16 cellular contexts compared by ENCODE assay signal in genomic region chr12:71183018-71183417, GRCh38. TPM values are rescaled to one million over a fixed set of nuclear protein-coding genes. Genes with fewer than 3 reads are reported as not detected.
DNase-seq lines count a peak whose midpoint lies in the region; ATAC-seq and TF ChIP-seq lines count a peak whose summit lies in the region.
"Had no signal": no experiment of that assay in that cellular context is flagged by ENCODE, and none has a peak within 500 bp of the region (broad histone marks: within the 10 kb centered on the region; RNA-seq: fewer than 3 reads in every experiment).

No MANE protein-coding gene starts in this region.

- no peaks in the 10 kb centered on the region for H3K27me3 ChIP-seq in HCT116 (ENCODE audit: insufficient read depth, low read length)
- no peaks in the 10 kb centered on the region for H3K27me3 ChIP-seq in RWPE2 (ENCODE audit: insufficient read depth, poor library complexity, severe bottlenecking)
- H3K27me3 ChIP-seq: right lobe of liver, upper lobe of left lung had no signal

- TF ChIP-seq RAD21 in HCT116 (IDR thresholded peaks at IDR 0.05; ENCODE audit: low read depth), result no peak

- intact Hi-C loops in HCT116 (cut with micrococcal nuclease), result no loop called here

- no peak for TF ChIP-seq POLR2A in HCT116 (IDR thresholded peaks at IDR 0.05; ENCODE audit: borderline replicate concordance, extremely low read depth, insufficient read depth, insufficient read length)

- H3K9me2 ChIP-seq in HCT116 (ENCODE audit: insufficient read depth), result no peaks in the 10 kb centered on the region; the same call in 1 of the 2 replicates

- H3K36me3 ChIP-seq in HCT116 (ENCODE audit: control insufficient read depth in 1 of 2, insufficient read depth in 2 of 2, low read length in 2 of 2), result no peaks in the 10 kb centered on the region
- H3K36me3 ChIP-seq in RWPE2 (ENCODE audit: low read depth), result no peaks in the 10 kb centered on the region
- H3K36me3 ChIP-seq: right lobe of liver, upper lobe of left lung had no signal

- no peaks in the 10 kb centered on the region for H3K9me3 Mint-ChIP-seq in activated CD4-positive, alpha-beta T cell treated with anti-CD3 and anti-CD28 coated beads, Interleukin-2, amount 10 ng/mL, durations not matched to agents 7 days and 5 days

- no peaks in the 10 kb centered on the region for H3K4me1 Mint-ChIP-seq in activated CD4-positive, alpha-beta T cell treated with anti-CD3 and anti-CD28 coated beads, Interleukin-2, amount 10 ng/mL, durations not matched to agents 7 days and 5 days
- H3K4me1 Mint-ChIP-seq: T-helper 17 cell had no signal

- TF ChIP-seq CTCF in HCT116 (IDR thresholded peaks at IDR 0.05 in 2 of 3, conservative IDR thresholded peaks at IDR 0.05 in 1 of 3; ENCODE audit: borderline replicate concordance in 1 of 3, insufficient read depth in 1 of 3, low read depth in 2 of 3, low read length in 2 of 3) (no peak), RWPE2 (IDR thresholded peaks at IDR 0.05; ENCODE audit: poor library complexity, severe bottlenecking) (no peak), epithelial cell of esophagus (IDR thresholded peaks at IDR 0.05; ENCODE audit: insufficient read depth, low read depth, low read length, missing control alignments) (no peak), omental fat pad (IDR thresholded peaks at IDR 0.05) (no peak)

- no peak overlapping the region for H3K9ac ChIP-seq in HCT116 (ENCODE audit: low read length)

- H3K27me3 Mint-ChIP-seq in activated CD4-positive, alpha-beta T cell treated with anti-CD3 and anti-CD28 coated beads, Interleukin-2, amount 10 ng/mL, durations not matched to agents 7 days and 5 days, result no peaks in the 10 kb centered on the region
- H3K27me3 Mint-ChIP-seq: T-helper 17 cell had no signal

- H2AFZ ChIP-seq in HCT116 (ENCODE audit: low read depth, low read length, poor library complexity, severe bottlenecking), result peak overlapping the region; percentile 29

- H3K27ac ChIP-seq in HCT116 (ENCODE audit: low read depth, low read length), result no peak overlapping the region
- no peak overlapping the region for H3K27ac ChIP-seq in RWPE2 (ENCODE audit: poor library complexity, severe bottlenecking)
- H3K27ac ChIP-seq: right lobe of liver, upper lobe of left lung had no signal

- no peaks in the 10 kb centered on the region for H3K79me2 ChIP-seq in HCT116 (ENCODE audit: insufficient read depth, low read length)

- H4K20me1 ChIP-seq in HCT116 (ENCODE audit: insufficient read depth), result no peaks in the 10 kb centered on the region

- no peak overlapping the region for H3K4me3 Mint-ChIP-seq in activated CD4-positive, alpha-beta T cell treated with anti-CD3 and anti-CD28 coated beads, Interleukin-2, amount 10 ng/mL, durations not matched to agents 7 days and 5 days
- H3K4me3 Mint-ChIP-seq: T-helper 17 cell had no signal

- ATAC-seq in HCT116 (no peak), RWPE2 (ENCODE audit: low read depth) (peak; percentile 52; the same call in 1 of the 3 replicates), omental fat pad (ENCODE audit: low FRiP score) (peak; percentile 89), GM19455 (IDR thresholded peaks at IDR 0.05; ENCODE audit: unreplicated experiment) (no peak)
- ATAC-seq: T-helper 17 cell had no signal

- RAD21 ChIA-PET in HCT116 (lab: Charles Lee; ENCODE audit: low non-redundant PET in 1 of 2, low total read pairs in 2 of 2, uncharacterized antibody in 2 of 2, unreplicated experiment in 2 of 2), result no interaction called here

- H3K9me3 ChIP-seq in HCT116 (ENCODE audit: control insufficient read depth in 1 of 2, insufficient read depth in 1 of 2, low read depth in 1 of 2, low read length in 2 of 2) (no peaks in the 10 kb centered on the region), RWPE2 (ENCODE audit: severe bottlenecking) (no peaks in the 10 kb centered on the region)
- H3K9me3 ChIP-seq: right lobe of liver had no signal

- no TSS peak for BruUV-seq in HCT116 (replicated peaks; lab: Mats Ljungman, UMichigan)

- H3K4me2 ChIP-seq in HCT116 (ENCODE audit: low read length), result peak overlapping the region; percentile 29

- H3K4me3 ChIP-seq in HCT116 (replicated peaks in 1 of 2; ENCODE audit: low read depth in 1 of 2, low read length in 2 of 2) (no peak overlapping the region), RWPE2 (ENCODE audit: severe bottlenecking) (no peak overlapping the region), epithelial cell of esophagus (ENCODE audit: low read length) (no peak overlapping the region)
- H3K4me3 ChIP-seq: right lobe of liver, upper lobe of left lung had no signal

- POLR2A ChIA-PET in HCT116 (lab: Charles Lee), result no interaction called here
- POLR2A ChIA-PET in activated CD4-positive, alpha-beta T cell treated with anti-CD3 and anti-CD28 coated beads, Interleukin-2, amount 10 ng/mL, durations not matched to agents 7 days and 5 days (lab: Charles Lee), result no interaction called here

- H3K4me1 ChIP-seq in HCT116 (ENCODE audit: control insufficient read depth in 1 of 2, insufficient read depth in 2 of 2, low read length in 2 of 2) (peaks cover 0 to 11% of the 10 kb centered on the region in 2 experiments; a peak in 1 of 4 replicates), RWPE2 (ENCODE audit: insufficient read depth, poor library complexity, severe bottlenecking) (no peaks in the 10 kb centered on the region)
- H3K4me1 ChIP-seq: upper lobe of left lung had no signal

- CTCF ChIA-PET in HCT116 (lab: Charles Lee), result no interaction called here
- CTCF ChIA-PET in activated CD4-positive, alpha-beta T cell treated with anti-CD3 and anti-CD28 coated beads, Interleukin-2, amount 10 ng/mL, durations not matched to agents 7 days and 5 days (lab: Charles Lee), result no interaction called here

- H3K36me3 Mint-ChIP-seq in activated CD4-positive, alpha-beta T cell treated with anti-CD3 and anti-CD28 coated beads, Interleukin-2, amount 10 ng/mL, durations not matched to agents 7 days and 5 days (ENCODE audit: low read depth), result no peaks in the 10 kb centered on the region

- H3K27ac Mint-ChIP-seq in activated CD4-positive, alpha-beta T cell treated with anti-CD3 and anti-CD28 coated beads, Interleukin-2, amount 10 ng/mL, durations not matched to agents 7 days and 5 days, result no peak overlapping the region
- H3K27ac Mint-ChIP-seq: T-helper 17 cell had no signal

- DNase-seq in HCT116 (ENCODE audit: low read depth, low spot score), result peak; percentile 44
- DNase-seq in RWPE2 (ENCODE audit: low spot score), result no peak
- peak; percentile 50 for DNase-seq in epithelial cell of esophagus (ENCODE audit: low read depth)
- DNase-seq in omental fat pad (ENCODE audit: low spot score), result no peak
- DNase-seq in islet precursor cell, result no peak
- no peak for DNase-seq in activated CD4-positive, alpha-beta T cell treated with anti-CD3 and anti-CD28 coated beads, Interleukin-2, amount 10 ng/mL, durations not matched to agents 7 days and 5 days
- DNase-seq in NCI-H2196 treated with DMSO at 0.1 percent for 48 hours (lab: John Stamatoyannopoulos, UW; ENCODE audit: unreplicated experiment), result no peak
- DNase-seq: activated CD4-positive, alpha-beta T cell treated with anti-CD3 and anti-CD28 coated beads for 4 hours; activated T-cell treated with anti-CD3 and anti-CD28 coated beads, Interleukin-2, amount 50 U/mL, for 1 hour; dermis blood vessel endothelial cell; mesendoderm; right lobe of liver; stimulated activated CD4-positive, alpha-beta T cell treated with anti-CD3 and anti-CD28 coated beads, Interleukin-4, amount 100 ng/mL, for 4 hours; T-helper 17 cell; upper lobe of left lung had no signal

TF ChIP-seq in HCT116, 20 proteins besides CTCF, POLR2A, EP300 and RAD21:
- peak; percentile 87 for TF ChIP-seq JUND (IDR thresholded peaks at IDR 0.05)
- 0 out of 2 replicates have a peak, but pooled peaks have one; percentile 16 for TF ChIP-seq MAX (IDR thresholded peaks at IDR 0.05)
- TF ChIP-seq FOSL1 (IDR thresholded peaks at IDR 0.05; ENCODE audit: low read depth), result peak; percentile 91
- no peak for TF ChIP-seq TCF7L2 (IDR thresholded peaks at IDR 0.05; ENCODE audit: borderline replicate concordance, extremely low read depth, insufficient read depth, insufficient read length)
- peak; percentile 76 for TF ChIP-seq SP1 (IDR thresholded peaks at IDR 0.05; ENCODE audit: low read depth)
- no peak for TF ChIP-seq EZH2 (IDR thresholded peaks at IDR 0.05)
- TF ChIP-seq CBX3 (IDR thresholded peaks at IDR 0.05; ENCODE audit: low read depth), result 0 out of 2 replicates have a peak, but pooled peaks have one; percentile 63
- 0 out of 2 replicates have a peak, but pooled peaks have one; percentile 20 for TF ChIP-seq POLR2AphosphoS5 (IDR thresholded peaks at IDR 0.05; ENCODE audit: low read depth, low read length)

RNA-seq across cellular contexts. Expression of gene TSPAN8, which starts 25.2 kb away (rescaled TPM):
- 0.76 TPM for total RNA-seq in HCT116 (2021; ENCODE audit: unreplicated experiment)
- polyA plus RNA-seq in HCT116 (2012), result 0.12 TPM in 1 of 2 replicates, not detected in the other
- 10 to 100 TPM in 2 of 4 donors, 1 to 10 TPM in 2; 2.9 to 13.4 (median 10.1) TPM for total RNA-seq in omental fat pad
- total RNA-seq in activated CD4-positive, alpha-beta T cell treated with anti-CD3 and anti-CD28 coated beads, Interleukin-2, amount 10 ng/mL, durations not matched to agents 7 days and 5 days, result not detected
- total RNA-seq: dermis blood vessel endothelial cell, T-helper 17 cell had no signal

Comparison
In these comparisons a context has a peak if more than half of its experiments do, and no peak if none do; other contexts are left out.
1. ATAC-seq: peak in RWPE2 (single experiment) and omental fat pad (single experiment); none in HCT116 (single experiment) and GM19455 (single experiment).
2. DNase-seq: peak in HCT116 (single experiment) and epithelial cell of esophagus (single experiment); none in RWPE2 (single experiment), omental fat pad (single experiment), islet precursor cell (single experiment), activated CD4-positive, alpha-beta T cell treated with anti-CD3 and anti-CD28 coated beads, Interleukin-2, amount 10 ng/mL, durations not matched to agents 7 days and 5 days (single experiment) and NCI-H2196 treated with DMSO at 0.1 percent for 48 hours (single experiment).